ENCODE assay signal across 36 cellular contexts in genomic region chr3:13177641-13178040, GRCh38.
"Had no signal": no experiment of that assay in that cellular context is flagged by ENCODE, and none has a peak within 500 bp of the region (broad histone marks: within the 10 kb centered on the region; RNA-seq: fewer than 3 reads in every experiment).

No MANE protein-coding gene starts in this region.

- H3K4me3 Mint-ChIP-seq: activated CD4-positive, alpha-beta memory T cell treated with anti-CD3 and anti-CD28 coated beads, Interleukin-2, amount 10 ng/mL, durations not matched to agents 7 days and 5 days; activated CD4-positive, alpha-beta T cell treated with anti-CD3 and anti-CD28 coated beads, Interleukin-2, amount 10 ng/mL, durations not matched to agents 7 days and 5 days; activated naive CD8-positive, alpha-beta T cell; activated T-cell treated with anti-CD3 and anti-CD28 coated beads, Interleukin-2, amount 50 U/mL, for 24 hours; activated T-cell treated with anti-CD3 and anti-CD28 coated beads, Interleukin-2, amount 50 U/mL, for 72 hours; activated T-helper 17 cell treated with anti-CD3 and anti-CD28 coated beads, Interleukin-2, amount 50 U/mL, for 72 hours; central memory CD8-positive, alpha-beta T cell; endodermal cell; T-helper 17 cell; T-helper 2 cell treated with Interferon-gamma antibody and Interleukin-4, amounts not matched to agents 5 μg/mL and 100 μg/mL, for 36 hours had no signal

- H3K27me3 Mint-ChIP-seq: activated naive CD8-positive, alpha-beta T cell; activated T-cell treated with anti-CD3 and anti-CD28 coated beads, Interleukin-2, amount 50 U/mL, for 24 hours; activated T-helper 17 cell treated with anti-CD3 and anti-CD28 coated beads, Interleukin-2, amount 50 U/mL, for 72 hours; T-helper 17 cell had no signal

- H3K27me3 ChIP-seq: brain microvascular endothelial cell had no signal

- H3K4me1 Mint-ChIP-seq: activated CD4-positive, alpha-beta memory T cell treated with anti-CD3 and anti-CD28 coated beads, Interleukin-2, amount 10 ng/mL, durations not matched to agents 7 days and 5 days; activated CD4-positive, alpha-beta T cell treated with anti-CD3 and anti-CD28 coated beads, Interleukin-2, amount 10 ng/mL, durations not matched to agents 7 days and 5 days; activated T-helper 17 cell treated with anti-CD3 and anti-CD28 coated beads, Interleukin-2, amount 50 U/mL, for 72 hours; central memory CD8-positive, alpha-beta T cell; endodermal cell had no signal

- H3K27ac Mint-ChIP-seq: activated CD4-positive, alpha-beta memory T cell treated with anti-CD3 and anti-CD28 coated beads, Interleukin-2, amount 10 ng/mL, durations not matched to agents 7 days and 5 days; activated CD4-positive, alpha-beta T cell treated with anti-CD3 and anti-CD28 coated beads, Interleukin-2, amount 10 ng/mL, durations not matched to agents 7 days and 5 days; activated naive CD8-positive, alpha-beta T cell; activated T-cell treated with anti-CD3 and anti-CD28 coated beads, Interleukin-2, amount 50 U/mL, for 24 hours; activated T-cell treated with anti-CD3 and anti-CD28 coated beads, Interleukin-2, amount 50 U/mL, for 72 hours; activated T-helper 17 cell treated with anti-CD3 and anti-CD28 coated beads, Interleukin-2, amount 50 U/mL, for 72 hours; endodermal cell; T-helper 17 cell; T-helper 2 cell treated with Interferon-gamma antibody and Interleukin-4, amounts not matched to agents 5 μg/mL and 100 μg/mL, for 36 hours had no signal

- DNase-seq: activated CD4-positive, alpha-beta memory T cell treated with anti-CD3 and anti-CD28 coated beads, Interleukin-2, amount 10 ng/mL, durations not matched to agents 7 days and 5 days; activated CD4-positive, alpha-beta T cell treated with anti-CD3 and anti-CD28 coated beads for 1 hour; activated CD4-positive, alpha-beta T cell treated with anti-CD3 and anti-CD28 coated beads for 4 hours; activated CD4-positive, alpha-beta T cell treated with anti-CD3 and anti-CD28 coated beads, Interleukin-2, amount 10 ng/mL, durations not matched to agents 7 days and 5 days; activated CD4-positive, alpha-beta T cell treated with anti-CD3 and anti-CD28 coated beads, Interleukin-2, amount 50 U/mL, for 4 hours; activated CD4-positive, CD25-positive, alpha-beta regulatory T cell; activated CD8-positive, alpha-beta memory T cell treated with anti-CD3 and anti-CD28 coated beads, Interleukin-2, amount 50 U/mL, for 48 hours; activated effector memory CD4-positive, alpha-beta T cell treated with Interleukin-2 at 50 U/mL for 16 hours; activated gamma-delta T cell treated with Interleukin-2 at 50 U/mL for 16 hours; activated naive CD4-positive, alpha-beta T cell treated with anti-CD3 and anti-CD28 coated beads, Interleukin-2, amount 50 U/mL, for 16 hours; activated naive CD4-positive, alpha-beta T cell treated with Interleukin-2 at 50 U/mL for 16 hours; activated T-cell treated with anti-CD3 and anti-CD28 coated beads for 4 hours; activated T-cell treated with anti-CD3 and anti-CD28 coated beads, Interleukin-2, amount 50 U/mL, for 24 hours; activated T-cell treated with anti-CD3 and anti-CD28 coated beads, Interleukin-2, amount 50 U/mL, for 72 hours; amniotic stem cell; anterior cingulate cortex; brain microvascular endothelial cell; cortex of kidney; dermis blood vessel endothelial cell; effector memory CD4-positive, alpha-beta T cell; endodermal cell; foreskin fibroblast; head of caudate nucleus; SW 1271; T-helper 1 cell; T-helper 17 cell; T1000; WERI-Rb-1 had no signal

- ATAC-seq: activated T-cell treated with anti-CD3 and anti-CD28 coated beads, Interleukin-2, amount 50 U/mL, for 72 hours; activated T-helper 17 cell treated with anti-CD3 and anti-CD28 coated beads, Interleukin-2, amount 50 U/mL, for 72 hours; esophagus mucosa; T-helper 17 cell had no signal

- H3K36me3 ChIP-seq: brain microvascular endothelial cell, WERI-Rb-1 had no signal

- FAIRE-seq: astrocyte, bronchial epithelial cell, frontal cortex had no signal

- H3K27ac ChIP-seq: brain microvascular endothelial cell, WERI-Rb-1 had no signal
